11 cellular contexts compared by ENCODE assay signal in genomic region chr5:40033411-40033810, GRCh38.
DNase-seq lines count a peak whose midpoint lies in the region; ATAC-seq and FAIRE-seq lines count a peak whose summit lies in the region.
"Had no signal": no experiment of that assay in that cellular context is flagged by ENCODE, and none has a peak within 500 bp of the region (broad histone marks: within the 10 kb centered on the region; RNA-seq: fewer than 3 reads in every experiment).

No MANE protein-coding gene starts in this region.

- H3K4me3 Mint-ChIP-seq in activated naive CD8-positive, alpha-beta T cell treated with anti-CD3 and anti-CD28 coated beads, Interleukin-2, amount 50 U/mL, for 24 hours, result no peak overlapping the region

- H3K27ac Mint-ChIP-seq in activated naive CD8-positive, alpha-beta T cell treated with anti-CD3 and anti-CD28 coated beads, Interleukin-2, amount 50 U/mL, for 24 hours, result peak overlapping the region; percentile 28

- H3K36me3 Mint-ChIP-seq in activated naive CD8-positive, alpha-beta T cell treated with anti-CD3 and anti-CD28 coated beads, Interleukin-2, amount 50 U/mL, for 24 hours (ENCODE audit: low read depth), result no peaks in the 10 kb centered on the region

- peak; percentile 73 for FAIRE-seq in GM18507 (lab: Jason Lieb, UNC)
- FAIRE-seq in frontal cortex (lab: Jason Lieb, UNC), result no peak

- H3K4me1 Mint-ChIP-seq in activated naive CD8-positive, alpha-beta T cell treated with anti-CD3 and anti-CD28 coated beads, Interleukin-2, amount 50 U/mL, for 24 hours, result peaks cover 8% of the 10 kb centered on the region

- peak; percentile 94 for ATAC-seq in GM21619 (IDR thresholded peaks at IDR 0.05; ENCODE audit: unreplicated experiment)
- ATAC-seq in HG03565 (IDR thresholded peaks at IDR 0.05; ENCODE audit: unreplicated experiment), result peak; percentile 96
- ATAC-seq in activated naive CD8-positive, alpha-beta T cell treated with anti-CD3 and anti-CD28 coated beads, Interleukin-2, amount 50 U/mL, for 24 hours, result peak; percentile 52

- no peaks in the 10 kb centered on the region for H3K27me3 Mint-ChIP-seq in activated naive CD8-positive, alpha-beta T cell treated with anti-CD3 and anti-CD28 coated beads, Interleukin-2, amount 50 U/mL, for 24 hours

- no peak for DNase-seq in GM18507 (ENCODE audit: extremely low spot score, insufficient read length, low read depth)
- peak; percentile 4 for DNase-seq in activated naive CD8-positive, alpha-beta T cell treated with anti-CD3 and anti-CD28 coated beads, Interleukin-2, amount 50 U/mL, for 24 hours
- DNase-seq in frontal cortex (ENCODE audit: low spot score in 2 of 2), result no peak
- DNase-seq in midbrain (lab: John Stamatoyannopoulos, UW), result no peak
- no peak for DNase-seq in activated gamma-delta T cell treated with Interleukin-2 at 50 U/mL for 16 hours
- no peak for DNase-seq in OCI-M1 (lab: John Stamatoyannopoulos, UW)
- DNase-seq: amygdala, IMR-90, SIG-M5 had no signal

- no peaks in the 10 kb centered on the region for H3K9me3 Mint-ChIP-seq in activated naive CD8-positive, alpha-beta T cell treated with anti-CD3 and anti-CD28 coated beads, Interleukin-2, amount 50 U/mL, for 24 hours
